Comparison of ENCODE assay signal across 20 cellular contexts in genomic region chrX:47446971-47447370, GRCh38.
"Had no signal": no experiment of that assay in that cellular context is flagged by ENCODE, and none has a peak within 500 bp of the region (broad histone marks: within the 10 kb centered on the region; RNA-seq: fewer than 3 reads in every experiment).

No MANE protein-coding gene starts in this region.

- H3K4me1 ChIP-seq: SJSA1 had no signal

- H3K27me3 ChIP-seq: MG63, SJSA1 had no signal

- H3K9me3 ChIP-seq: SJSA1 had no signal

- H3K4me3 ChIP-seq: MG63, SJSA1, SK-N-MC had no signal

- FAIRE-seq: RCC 7860 had no signal

- DNase-seq: KBM-7, MG63, NCI-H1092, NCI-H1105 treated with DMSO at 0.1 percent for 48 hours, NCI-H1417 treated with DMSO at 0.1 percent for 48 hours, NCI-H146, NCI-H1694 treated with DMSO at 0.1 percent for 48 hours, NCI-H1930, NCI-H2081, NCI-H2107, NCI-H2227 treated with DMSO at 0.1 percent for 48 hours, NCI-H524 treated with DMSO at 0.1 percent for 48 hours, NCI-H69, NCI-H774, Right ventricle myocardium superior, RPMI8226, SIG-M5 had no signal

- H3K27ac ChIP-seq: SJSA1, SK-N-MC had no signal
